ENCODE assay signal across 16 cellular contexts in genomic region chr14:95273041-95273978, GRCh38.
DNase-seq lines count a peak whose midpoint lies in the region; ATAC-seq and TF ChIP-seq lines count a peak whose summit lies in the region.
"Had no signal": no experiment of that assay in that cellular context is flagged by ENCODE, and none has a peak within 500 bp of the region (broad histone marks: within the 10 kb centered on the region; RNA-seq: fewer than 3 reads in every experiment).

No MANE protein-coding gene starts in this region.

- H3K27me3 ChIP-seq in muscle layer of duodenum (ENCODE audit: low read depth, low read length) = no peaks in the 10 kb centered on the region

- H3K4me1 ChIP-seq in muscle layer of duodenum (ENCODE audit: control insufficient read depth in 1 of 2, insufficient read depth in 2 of 2, low read length in 2 of 2) = peaks cover 0 to 3% of the 10 kb centered on the region in 2 donors

- no peaks in the 10 kb centered on the region for H3K9me3 ChIP-seq in muscle layer of duodenum (ENCODE audit: control insufficient read depth in 1 of 2, low read length in 2 of 2)

- DNase-seq in LoVo (ENCODE audit: low spot score) (peak; percentile 2), coronary artery (ENCODE audit: low spot score) (peak; percentile 53), SW 1271 (lab: John Stamatoyannopoulos, UW) (no peak), germinal center (ENCODE audit: low spot score) (no peak)
- no peak for DNase-seq in stimulated activated CD4-positive, alpha-beta T cell treated with anti-CD3 and anti-CD28 coated beads, Interleukin-4, amount 100 ng/mL, for 1 hour
- DNase-seq: ACHN; activated CD4-positive, CD25-positive, alpha-beta regulatory T cell treated with anti-CD3 and anti-CD28 coated beads, Interleukin-2, amount 50 U/mL, for 72 hours; activated naive CD8-positive, alpha-beta T cell treated with anti-CD3 and anti-CD28 coated beads, Interleukin-2, amount 10 ng/mL, durations not matched to agents 7 days and 5 days; activated T-cell treated with anti-CD3 and anti-CD28 coated beads for 4 hours; NCI-H1105 treated with DMSO at 0.1 percent for 48 hours; OCI-M1; retina; stimulated activated CD4-positive, alpha-beta T cell treated with anti-CD3 and anti-CD28 coated beads, Interleukin-1b, Interleukin-23, amount 100 ng/mL, for 48 hours had no signal

- H3K4me3 ChIP-seq in coronary artery (no peak overlapping the region), muscle layer of duodenum (ENCODE audit: low read depth in 1 of 2, low read length in 2 of 2) (no peak overlapping the region)

- H3K27ac ChIP-seq in 22Rv1 = peak overlapping the region; percentile 4; the same call in 1 of the 2 replicates
- H3K27ac ChIP-seq in coronary artery = no peak overlapping the region
- H3K27ac ChIP-seq in muscle layer of duodenum (ENCODE audit: low read length) = peak overlapping the region; percentile 48

- TF ChIP-seq CTCF in 22Rv1 (IDR thresholded peaks at IDR 0.05) (no peak), coronary artery (IDR thresholded peaks at IDR 0.05) (no peak)

- ATAC-seq in GM21576 (IDR thresholded peaks at IDR 0.05; ENCODE audit: unreplicated experiment) = no peak

- no peaks in the 10 kb centered on the region for H3K36me3 ChIP-seq in muscle layer of duodenum (ENCODE audit: control insufficient read depth in 1 of 2, insufficient read depth in 2 of 2, low read length in 2 of 2)

Comparison
In these comparisons a context has a peak if more than half of its experiments do, and no peak if none do; other contexts are left out.
1. H3K27ac ChIP-seq: peak in 22Rv1 (single experiment) and muscle layer of duodenum (single experiment); none in coronary artery (0 of 2).
2. DNase-seq: peak in LoVo (single experiment) and coronary artery (single experiment); none in stimulated activated CD4-positive, alpha-beta T cell treated with anti-CD3 and anti-CD28 coated beads, Interleukin-4, amount 100 ng/mL, for 1 hour (single experiment), SW 1271 (0 of 2) and germinal center (single experiment).